ENCODE assay signal across 19 cellular contexts in genomic region chr7:135349746-135350145, GRCh38.
A peak's percentile ranks its signal among the peaks of the same experiment; 100 is the strongest.
DNase-seq lines count a peak whose midpoint lies in the region; TF ChIP-seq lines count a peak whose summit lies in the region.
"Had no signal": no experiment of that assay in that cellular context is flagged by ENCODE, and none has a peak within 500 bp of the region (broad histone marks: within the 10 kb centered on the region; RNA-seq: fewer than 3 reads in every experiment).

No MANE protein-coding gene starts in this region.

- no peak overlapping the region for H3K9ac ChIP-seq in adipocyte (ENCODE audit: low read length)

- TF ChIP-seq POLR2A in Peyer's patch (IDR thresholded peaks at IDR 0.05) = no peak

- POLR2A ChIA-PET in A673 (lab: Charles Lee; ENCODE audit: low non-redundant PET) = no interaction called here

- no TSS peak for BruUV-seq in A673 (replicated peaks; lab: Mats Ljungman, UMichigan)

- H3K4me1 ChIP-seq in A673 (ENCODE audit: insufficient read depth, low read length, poor library complexity, severe bottlenecking) (peaks cover 8% of the 10 kb centered on the region), adipocyte (ENCODE audit: control insufficient read depth, insufficient read depth, low read length) (peaks cover 18% of the 10 kb centered on the region), Peyer's patch (no peaks in the 10 kb centered on the region)

- no peak for TF ChIP-seq CTCF in A673 (conservative IDR thresholded peaks at IDR 0.05; ENCODE audit: low read depth, low read length)
- TF ChIP-seq CTCF in fibroblast of the aortic adventitia (IDR thresholded peaks at IDR 0.05; ENCODE audit: insufficient read depth, low read length) = no peak
- no peak for TF ChIP-seq CTCF in Peyer's patch (IDR thresholded peaks at IDR 0.05)

- H3K27ac ChIP-seq in A673 (ENCODE audit: low read depth, low read length, poor library complexity, severe bottlenecking) = no peak overlapping the region
- no peak overlapping the region for H3K27ac ChIP-seq in Peyer's patch
- H3K27ac ChIP-seq: 22Rv1, C4-2B, HL-60, SK-N-MC had no signal

- H3K27me3 ChIP-seq in A673 (replicated peaks; ENCODE audit: insufficient read depth, low read depth, low read length, poor library complexity) (peaks cover 57% of the 10 kb centered on the region), adipocyte (replicated peaks; ENCODE audit: control insufficient read depth, insufficient read depth, low read length) (peaks cover 7% of the 10 kb centered on the region), Peyer's patch (no peaks in the 10 kb centered on the region)

- H3K4me3 ChIP-seq in A673 (ENCODE audit: low read depth, low read length, poor library complexity, severe bottlenecking) (no peak overlapping the region), adipocyte (ENCODE audit: low read length) (no peak overlapping the region), fibroblast of the aortic adventitia (ENCODE audit: low read depth, low read length) (no peak overlapping the region), Peyer's patch (no peak overlapping the region)
- H3K4me3 ChIP-seq: GM23338, SK-N-MC had no signal

- intact Hi-C loops in A673 (cut with micrococcal nuclease; ENCODE audit: unreplicated experiment) = no loop called here

- H3K9me3 ChIP-seq in A673 (ENCODE audit: low read depth, low read length, poor library complexity, severe bottlenecking) = no peaks in the 10 kb centered on the region
- H3K9me3 ChIP-seq in adipocyte (ENCODE audit: control insufficient read depth, low read length) = no peaks in the 10 kb centered on the region
- no peaks in the 10 kb centered on the region for H3K9me3 ChIP-seq in Peyer's patch

- no peaks in the 10 kb centered on the region for H3K36me3 ChIP-seq in A673 (ENCODE audit: insufficient read depth, low read length, poor library complexity, severe bottlenecking)
- no peaks in the 10 kb centered on the region for H3K36me3 ChIP-seq in adipocyte (ENCODE audit: control insufficient read depth, insufficient read depth, low read length, severe bottlenecking)
- no peaks in the 10 kb centered on the region for H3K36me3 ChIP-seq in Peyer's patch

- CTCF ChIA-PET in A673 (lab: Charles Lee) = no interaction called here

- DNase-seq in A673 (ENCODE audit: low spot score) (peak; percentile 65), HS-27A (ENCODE audit: low read depth) (peak; percentile 11), adipocyte (ENCODE audit: low read depth) (peak; percentile 2), fibroblast of the aortic adventitia (ENCODE audit: low read depth) (peak; percentile 41), globus pallidus (ENCODE audit: low spot score) (no peak), Peyer's patch (no peak), cerebellar nuclear complex (lab: John Stamatoyannopoulos, UW) (no peak)
- DNase-seq in activated CD4-positive, alpha-beta T cell treated with anti-CD3 and anti-CD28 coated beads, Interleukin-2, amount 50 U/mL, for 4 hours = no peak
- DNase-seq: GDM1, KBM-7, NCI-H1092, NCI-H2227 treated with DMSO at 0.1 percent for 48 hours, NCI-H526 treated with DMSO at 0.1 percent for 48 hours, PC-3 had no signal

Comparison
In these comparisons a context has a peak if more than half of its experiments do, and no peak if none do; other contexts are left out.
1. DNase-seq: peak in A673 (single experiment), HS-27A (single experiment), adipocyte (single experiment) and fibroblast of the aortic adventitia (single experiment); none in activated CD4-positive, alpha-beta T cell treated with anti-CD3 and anti-CD28 coated beads, Interleukin-2, amount 50 U/mL, for 4 hours (0 of 2), globus pallidus (single experiment), Peyer's patch (0 of 3) and cerebellar nuclear complex (0 of 2).